Comparison of ENCODE assay signal across 16 cellular contexts in the genomic region with DNA sequence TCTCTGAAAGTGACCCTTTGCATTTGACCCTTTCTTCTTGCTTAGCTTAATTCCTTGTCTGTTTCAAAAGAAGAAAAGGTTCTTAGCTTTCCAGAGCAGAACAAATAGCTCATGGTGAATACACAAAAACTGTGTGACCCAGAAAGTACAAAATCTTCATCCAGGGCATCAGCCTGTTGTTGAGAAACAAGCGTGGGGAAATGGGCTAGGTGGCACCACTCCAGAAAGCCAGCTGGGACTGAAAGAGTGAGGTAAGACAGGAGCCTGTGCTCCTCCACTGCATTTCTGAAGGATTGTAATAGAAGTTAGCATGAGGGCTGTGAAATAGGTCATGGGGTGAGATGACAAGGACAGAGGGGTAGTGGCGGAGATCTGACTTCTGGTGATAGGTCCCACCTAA. TPM values are rescaled to one million over a fixed set of nuclear protein-coding genes. Genes with fewer than 3 reads are reported as not detected.
A peak's percentile ranks its signal among the peaks of the same experiment; 100 is the strongest.
DNase-seq lines count a peak whose midpoint lies in the region; ATAC-seq, FAIRE-seq and TF ChIP-seq lines count a peak whose summit lies in the region.
"Had no signal": no experiment of that assay in that cellular context is flagged by ENCODE, and none has a peak within 500 bp of the region (broad histone marks: within the 10 kb centered on the region; RNA-seq: fewer than 3 reads in every experiment).

No MANE protein-coding gene starts in this region.

- DNase-seq in AG10803 (ENCODE audit: low read depth) (peak; percentile 26), G401 (ENCODE audit: low spot score) (peak; percentile 20), endothelial cell (ENCODE audit: low spot score) (no peak), left ventricle myocardium superior (peak; percentile 44), urothelium cell line (ENCODE audit: low spot score) (no peak), Calu3 (no peak)
- DNase-seq: CD8-positive, alpha-beta memory T cell; EL; HFFc6; KG1; MG63; NCI-H1092 treated with DMSO at 0.1 percent for 48 hours; NCI-H2029; NCI-H2227 treated with DMSO at 0.1 percent for 48 hours; SK-N-SH had no signal

- H3K27ac Mint-ChIP-seq in endothelial cell (ENCODE audit: unreplicated experiment) (peak overlapping the region; percentile 43), Calu3 (ENCODE audit: unreplicated experiment) (no peak overlapping the region)
- H3K27ac Mint-ChIP-seq: HFFc6 had no signal

- no TSS peak for BruUV-seq in Calu3 (replicated peaks; lab: Mats Ljungman, UMichigan)

- no peaks in the 10 kb centered on the region for H3K27me3 Mint-ChIP-seq in endothelial cell (ENCODE audit: unreplicated experiment)
- H3K27me3 Mint-ChIP-seq in Calu3 (ENCODE audit: unreplicated experiment): no peaks in the 10 kb centered on the region

- in situ Hi-C loops in G401 (cut with HindIII; ENCODE audit: low sequenced_read_pairs): no loop called here

- H3K4me3 ChIP-seq in AG10803 (ENCODE audit: low read length): no peak overlapping the region
- H3K4me3 ChIP-seq: MG63 had no signal

- no peaks in the 10 kb centered on the region for H3K36me3 Mint-ChIP-seq in endothelial cell (ENCODE audit: low read depth, unreplicated experiment)
- peaks cover 5% of the 10 kb centered on the region for H3K36me3 Mint-ChIP-seq in Calu3 (ENCODE audit: insufficient read depth, unreplicated experiment)

- H3K9me3 Mint-ChIP-seq in endothelial cell (ENCODE audit: unreplicated experiment) (no peaks in the 10 kb centered on the region), Calu3 (ENCODE audit: low read depth, unreplicated experiment) (no peaks in the 10 kb centered on the region)

- TF ChIP-seq CTCF in AG10803 (conservative IDR thresholded peaks at IDR 0.05; ENCODE audit: low read length) (no peak), endothelial cell (IDR thresholded peaks at IDR 0.05; ENCODE audit: unreplicated experiment) (no peak), Calu3 (IDR thresholded peaks at IDR 0.05; ENCODE audit: unreplicated experiment) (no peak)

- ATAC-seq in left ventricle myocardium superior: peak; percentile 49
- no peak for ATAC-seq in HG03175 (IDR thresholded peaks at IDR 0.05; ENCODE audit: unreplicated experiment)

- H3K4me3 Mint-ChIP-seq in endothelial cell (ENCODE audit: unreplicated experiment): no peak overlapping the region
- no peak overlapping the region for H3K4me3 Mint-ChIP-seq in Calu3 (ENCODE audit: low read depth, unreplicated experiment)
- H3K4me3 Mint-ChIP-seq: CD8-positive, alpha-beta memory T cell; HFFc6 had no signal

- CTCF ChIA-PET in Calu3 (lab: Charles Lee): interaction anchor here (1.0 to 6.2 kb wide), 2 partner anchors 66 to 91 kb away, joined by 3 to 71 read pairs; no protein-coding TSS in a partner anchor

- intact Hi-C loops in left ventricle myocardium superior (cut with micrococcal nuclease) (no loop called here), Calu3 (cut with micrococcal nuclease; ENCODE audit: unreplicated experiment) (loop anchor here (5.0 kb wide), 1 partner anchor 1588 kb away; no protein-coding TSS in a partner anchor)

- H3K4me1 Mint-ChIP-seq in endothelial cell (ENCODE audit: unreplicated experiment) (peaks cover 15% of the 10 kb centered on the region), Calu3 (ENCODE audit: low read depth, unreplicated experiment) (no peaks in the 10 kb centered on the region)
- H3K4me1 Mint-ChIP-seq: CD8-positive, alpha-beta memory T cell had no signal

- FAIRE-seq in urothelium cell line (lab: Jason Lieb, UNC): no peak

RNA-seq across cellular contexts. Expression of a gene that starts 45.8 kb away (rescaled TPM):
- not detected in 2 replicates for total RNA-seq in G401 (2014; rRNA removed; shearing (Covaris generic))
- 0.64 TPM for total RNA-seq in endothelial cell (ENCODE audit: unreplicated experiment)
- total RNA-seq in left ventricle myocardium superior: 69.2 TPM
- 15.2 and 17.0 TPM in 2 replicates for total RNA-seq in Calu3 (2022)

Comparison
In these comparisons a context has a peak if more than half of its experiments do, and no peak if none do; other contexts are left out.
1. DNase-seq: peak in AG10803 (single experiment), G401 (single experiment) and left ventricle myocardium superior (single experiment); none in endothelial cell (single experiment), urothelium cell line (single experiment) and Calu3 (single experiment).